In the genomic region with DNA sequence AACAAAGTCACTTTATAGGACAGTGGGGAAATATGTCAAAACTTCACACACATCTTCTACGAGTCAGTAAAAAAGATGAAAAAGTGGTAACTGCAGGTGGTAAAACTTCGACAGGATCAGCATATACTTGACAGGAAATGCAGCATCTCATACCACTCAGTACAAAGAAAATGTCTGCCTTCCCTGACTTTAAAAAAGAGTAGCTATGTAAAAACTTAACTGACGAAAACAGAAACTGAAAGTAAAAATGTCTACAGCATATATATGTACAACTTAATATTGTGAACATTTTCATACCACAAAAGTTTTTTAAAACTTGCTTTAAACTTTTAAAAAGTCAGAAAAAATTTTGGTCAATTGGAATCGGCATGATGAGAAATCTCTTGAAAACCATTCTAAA, we compare ENCODE assay signal across 1 cellular context.
TF ChIP-seq lines count a peak whose summit lies in the region.

No MANE protein-coding gene starts in this region.

TF ChIP-seq in SK-N-SH, 30 proteins besides CTCF, POLR2A, EP300 and RAD21 (continued from another document):
- TF ChIP-seq, protein P1, sequence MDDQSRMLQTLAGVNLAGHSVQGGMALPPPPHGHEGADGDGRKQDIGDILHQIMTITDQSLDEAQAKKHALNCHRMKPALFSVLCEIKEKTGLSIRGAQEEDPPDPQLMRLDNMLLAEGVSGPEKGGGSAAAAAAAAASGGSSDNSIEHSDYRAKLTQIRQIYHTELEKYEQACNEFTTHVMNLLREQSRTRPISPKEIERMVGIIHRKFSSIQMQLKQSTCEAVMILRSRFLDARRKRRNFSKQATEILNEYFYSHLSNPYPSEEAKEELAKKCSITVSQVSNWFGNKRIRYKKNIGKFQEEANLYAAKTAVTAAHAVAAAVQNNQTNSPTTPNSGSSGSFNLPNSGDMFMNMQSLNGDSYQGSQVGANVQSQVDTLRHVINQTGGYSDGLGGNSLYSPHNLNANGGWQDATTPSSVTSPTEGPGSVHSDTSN (IDR thresholded peaks at IDR 0.05): no peak
- TF ChIP-seq MEF2A (IDR thresholded peaks at IDR 0.05; ENCODE audit: borderline replicate concordance, low read depth) (no peak), MXI1 (IDR thresholded peaks at IDR 0.05; ENCODE audit: low read depth, low read length) (no peak), YY1 (IDR thresholded peaks at IDR 0.05; ENCODE audit: low read depth) (no peak), FOSL2 (IDR thresholded peaks at IDR 0.05; ENCODE audit: borderline replicate concordance, low read depth) (no peak), GABPA (IDR thresholded peaks at IDR 0.05; ENCODE audit: low read depth) (no peak), NRF1 (IDR thresholded peaks at IDR 0.05; ENCODE audit: low read depth, low read length) (no peak), TEAD4 (IDR thresholded peaks at IDR 0.05; ENCODE audit: borderline replicate concordance, insufficient read depth) (no peak), CHD2 (IDR thresholded peaks at IDR 0.05; ENCODE audit: low read length, partially characterized antibody) (no peak), RXRA (IDR thresholded peaks at IDR 0.05; ENCODE audit: borderline replicate concordance, low read depth) (no peak), NFIC (IDR thresholded peaks at IDR 0.05; ENCODE audit: borderline replicate concordance) (no peak), FOXM1 (IDR thresholded peaks at IDR 0.05; ENCODE audit: low read depth) (no peak), SIN3A (IDR thresholded peaks at IDR 0.05; ENCODE audit: borderline replicate concordance, low read depth, low read length) (no peak), ELF1 (IDR thresholded peaks at IDR 0.05) (no peak), JUND (IDR thresholded peaks at IDR 0.05) (no peak)
- TF ChIP-seq, protein P2, sequence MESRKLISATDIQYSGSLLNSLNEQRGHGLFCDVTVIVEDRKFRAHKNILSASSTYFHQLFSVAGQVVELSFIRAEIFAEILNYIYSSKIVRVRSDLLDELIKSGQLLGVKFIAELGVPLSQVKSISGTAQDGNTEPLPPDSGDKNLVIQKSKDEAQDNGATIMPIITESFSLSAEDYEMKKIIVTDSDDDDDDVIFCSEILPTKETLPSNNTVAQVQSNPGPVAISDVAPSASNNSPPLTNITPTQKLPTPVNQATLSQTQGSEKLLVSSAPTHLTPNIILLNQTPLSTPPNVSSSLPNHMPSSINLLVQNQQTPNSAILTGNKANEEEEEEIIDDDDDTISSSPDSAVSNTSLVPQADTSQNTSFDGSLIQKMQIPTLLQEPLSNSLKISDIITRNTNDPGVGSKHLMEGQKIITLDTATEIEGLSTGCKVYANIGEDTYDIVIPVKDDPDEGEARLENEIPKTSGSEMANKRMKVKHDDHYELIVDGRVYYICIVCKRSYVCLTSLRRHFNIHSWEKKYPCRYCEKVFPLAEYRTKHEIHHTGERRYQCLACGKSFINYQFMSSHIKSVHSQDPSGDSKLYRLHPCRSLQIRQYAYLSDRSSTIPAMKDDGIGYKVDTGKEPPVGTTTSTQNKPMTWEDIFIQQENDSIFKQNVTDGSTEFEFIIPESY (IDR thresholded peaks at IDR 0.05; ENCODE audit: borderline replicate concordance, low read depth): no peak
- TF ChIP-seq, protein P3, sequence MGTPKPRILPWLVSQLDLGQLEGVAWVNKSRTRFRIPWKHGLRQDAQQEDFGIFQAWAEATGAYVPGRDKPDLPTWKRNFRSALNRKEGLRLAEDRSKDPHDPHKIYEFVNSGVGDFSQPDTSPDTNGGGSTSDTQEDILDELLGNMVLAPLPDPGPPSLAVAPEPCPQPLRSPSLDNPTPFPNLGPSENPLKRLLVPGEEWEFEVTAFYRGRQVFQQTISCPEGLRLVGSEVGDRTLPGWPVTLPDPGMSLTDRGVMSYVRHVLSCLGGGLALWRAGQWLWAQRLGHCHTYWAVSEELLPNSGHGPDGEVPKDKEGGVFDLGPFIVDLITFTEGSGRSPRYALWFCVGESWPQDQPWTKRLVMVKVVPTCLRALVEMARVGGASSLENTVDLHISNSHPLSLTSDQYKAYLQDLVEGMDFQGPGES (IDR thresholded peaks at IDR 0.05; ENCODE audit: low read depth, low read length): no peak
